Comparison of ENCODE assay signal across 1 cellular context in the genomic region with DNA sequence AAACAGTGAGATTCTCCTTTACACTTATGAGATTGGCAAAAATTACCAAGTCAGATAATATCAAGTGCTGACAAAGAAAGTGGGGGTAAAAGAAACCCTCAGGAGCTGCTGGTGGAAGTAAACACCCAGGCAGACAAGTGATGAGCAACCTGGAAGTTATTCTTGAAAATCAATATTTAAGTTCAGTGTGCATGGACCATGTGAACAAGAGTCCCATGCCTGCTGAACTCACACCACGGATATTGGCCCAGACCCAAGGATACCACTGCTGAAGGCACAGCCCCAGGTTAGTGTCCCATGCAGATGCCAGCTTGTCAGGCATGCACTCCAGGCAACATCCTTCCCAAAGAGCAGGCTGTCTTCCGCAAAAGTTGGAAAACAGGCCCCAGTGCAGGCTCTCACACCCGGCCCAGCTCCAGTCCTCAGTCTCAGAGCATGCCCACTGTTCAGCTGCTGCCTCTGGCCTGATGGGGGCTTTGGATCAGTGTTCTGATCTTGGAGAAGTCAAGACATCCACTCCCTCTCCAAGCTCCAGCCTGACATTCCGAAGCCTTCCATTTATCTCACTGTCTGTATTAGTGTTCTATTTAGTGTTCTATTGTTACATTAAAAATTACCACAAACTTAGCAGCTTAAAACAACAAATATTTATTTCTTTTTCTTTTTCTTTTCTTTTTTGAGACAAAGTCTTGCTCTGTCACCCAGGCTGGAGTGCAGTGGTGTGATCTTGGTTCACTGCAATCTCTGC.
TF ChIP-seq lines count a peak whose summit lies in the region.

No MANE protein-coding gene starts in this region.

TF ChIP-seq in HepG2, 621 proteins besides CTCF, POLR2A, EP300 and RAD21 (continued from another document):
- TF ChIP-seq, protein P1, sequence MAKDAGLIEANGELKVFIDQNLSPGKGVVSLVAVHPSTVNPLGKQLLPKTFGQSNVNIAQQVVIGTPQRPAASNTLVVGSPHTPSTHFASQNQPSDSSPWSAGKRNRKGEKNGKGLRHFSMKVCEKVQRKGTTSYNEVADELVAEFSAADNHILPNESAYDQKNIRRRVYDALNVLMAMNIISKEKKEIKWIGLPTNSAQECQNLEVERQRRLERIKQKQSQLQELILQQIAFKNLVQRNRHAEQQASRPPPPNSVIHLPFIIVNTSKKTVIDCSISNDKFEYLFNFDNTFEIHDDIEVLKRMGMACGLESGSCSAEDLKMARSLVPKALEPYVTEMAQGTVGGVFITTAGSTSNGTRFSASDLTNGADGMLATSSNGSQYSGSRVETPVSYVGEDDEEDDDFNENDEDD (CRISPR knock-in tag; IDR thresholded peaks at IDR 0.05; ENCODE audit: borderline replicate concordance): peak; percentile 61; the same call in 1 of the 2 replicates
- no peak for TF ChIP-seq TEF (CRISPR knock-in tag; IDR thresholded peaks at IDR 0.05)
- no peak for TF ChIP-seq MTF2 (CRISPR knock-in tag; IDR thresholded peaks at IDR 0.05; ENCODE audit: borderline replicate concordance)
- 0 out of 2 replicates have a peak, but pooled peaks have one; percentile 19 for TF ChIP-seq ARHGAP35 (CRISPR knock-in tag; IDR thresholded peaks at IDR 0.05; ENCODE audit: borderline replicate concordance)
- TF ChIP-seq KDM2A (CRISPR knock-in tag; IDR thresholded peaks at IDR 0.05; ENCODE audit: borderline replicate concordance, low read depth): no peak
- no peak for TF ChIP-seq ZSCAN29 (CRISPR knock-in tag; conservative IDR thresholded peaks at IDR 0.05)
